Comparison of ENCODE assay signal across 8 cellular contexts in genomic region chr5:81971694-81972495, GRCh38. TPM values are rescaled to one million over a fixed set of nuclear protein-coding genes. Genes with fewer than 3 reads are reported as not detected.
DNase-seq lines count a peak whose midpoint lies in the region; ATAC-seq and TF ChIP-seq lines count a peak whose summit lies in the region.

TSS of gene ATG10 (plus strand) at chr5:81972023. CDS start at chr5:81987571, 15,548 bp downstream.

- TF ChIP-seq RAD21 in SK-N-SH (IDR thresholded peaks at IDR 0.05; ENCODE audit: low read length): no peak

- peak; percentile 98 for ATAC-seq in HG02610 (IDR thresholded peaks at IDR 0.05; ENCODE audit: unreplicated experiment)

- no peaks in the 10 kb centered on the region for H3K9me3 ChIP-seq in SK-N-SH
- no peaks in the 10 kb centered on the region for H3K9me3 ChIP-seq in thymus (ENCODE audit: control insufficient read depth)

- TF ChIP-seq EP300 in SK-N-SH (IDR thresholded peaks at IDR 0.05; ENCODE audit: borderline replicate concordance in 1 of 2, low read depth in 1 of 2, low read length in 1 of 2): peak in 1 of 2 experiments; percentile 33; a peak in 1 of 4 replicates

- H2AFZ ChIP-seq in SK-N-SH (ENCODE audit: low read depth): peak within 1 kb of the TSS; percentile 89

- no peaks in the 10 kb centered on the region for H4K20me1 ChIP-seq in SK-N-SH (ENCODE audit: insufficient read depth)

- H3K4me3 ChIP-seq in SK-N-SH (ENCODE audit: low read depth in 2 of 2, low read length in 1 of 2) (peak within 1 kb of the TSS; percentile 80 to 84), thymus (ENCODE audit: low read length) (peak within 1 kb of the TSS; percentile 68)

- peaks cover 7% of the 10 kb centered on the region for H3F3A ChIP-seq in SK-N-SH (replicated peaks; ENCODE audit: insufficient read depth)

- H3K9ac ChIP-seq in SK-N-SH: peak within 1 kb of the TSS; percentile 94

- peak within 1 kb of the TSS; percentile 99 for H3K27ac Mint-ChIP-seq in activated naive CD8-positive, alpha-beta T cell
- H3K27ac Mint-ChIP-seq in glutamatergic neuron (ENCODE audit: unreplicated experiment): peak within 1 kb of the TSS; percentile 99
- H3K27ac Mint-ChIP-seq in osteocyte (ENCODE audit: unreplicated experiment): peak within 1 kb of the TSS; percentile 97

- H3K9me3 Mint-ChIP-seq in activated naive CD8-positive, alpha-beta T cell (ENCODE audit: low read depth): no peaks in the 10 kb centered on the region
- H3K9me3 Mint-ChIP-seq in glutamatergic neuron (ENCODE audit: unreplicated experiment) (peaks cover 6% of the 10 kb centered on the region), osteocyte (ENCODE audit: unreplicated experiment) (no peaks in the 10 kb centered on the region)

- CTCF ChIA-PET in GM10248 (lab: Yijun Ruan, JAX): no interaction called here
- CTCF ChIA-PET in SK-N-SH (lab: Yijun Ruan, JAX): interaction anchor here (1.0 to 2.5 kb wide), 3 partner anchors 115 to 434 kb away, joined by 3 to 14 read pairs (median 3); no protein-coding TSS in a partner anchor

- H3K27me3 Mint-ChIP-seq in activated naive CD8-positive, alpha-beta T cell: no peaks in the 10 kb centered on the region
- H3K27me3 Mint-ChIP-seq in glutamatergic neuron (ENCODE audit: unreplicated experiment) (no peaks in the 10 kb centered on the region), osteocyte (ENCODE audit: unreplicated experiment) (no peaks in the 10 kb centered on the region)

- H3K79me2 ChIP-seq in SK-N-SH (ENCODE audit: insufficient read depth): peaks cover 17% of the 10 kb centered on the region; the same call in 1 of the 2 replicates

- POLR2A ChIA-PET in GM10248 (lab: Yijun Ruan, JAX): no interaction called here
- POLR2A ChIA-PET in SK-N-SH (lab: Yijun Ruan, JAX): interaction anchor here (0.7 to 1.2 kb wide), 10 partner anchors 8 to 221 kb away, joined by 3 to 16 read pairs (median 4); partner anchors contain the start of gene SSBP2

- H3K27ac ChIP-seq in SK-N-SH (ENCODE audit: low read depth in 2 of 2, low read length in 1 of 2) (peak within 1 kb of the TSS; percentile 92 to 98), thymus (ENCODE audit: low read depth) (peak within 1 kb of the TSS; percentile 100)

- H3K36me3 Mint-ChIP-seq in activated naive CD8-positive, alpha-beta T cell: peaks cover 2% of the 10 kb centered on the region
- no peaks in the 10 kb centered on the region for H3K36me3 Mint-ChIP-seq in glutamatergic neuron (ENCODE audit: unreplicated experiment)
- H3K36me3 Mint-ChIP-seq in osteocyte (ENCODE audit: unreplicated experiment): no peaks in the 10 kb centered on the region

- 1% methylated on average over 25 of the region's 79 CpGs for WGBS in SK-N-SH (ENCODE audit: low lambda C conversion rate)
- WGBS in thymus: under 1% methylated on average over 79 of the region's 79 CpGs

- H3K9me2 ChIP-seq in SK-N-SH: no peaks in the 10 kb centered on the region

- peak within 1 kb of the TSS; percentile 96 for H3K4me3 Mint-ChIP-seq in activated naive CD8-positive, alpha-beta T cell
- H3K4me3 Mint-ChIP-seq in glutamatergic neuron (ENCODE audit: unreplicated experiment): peak within 1 kb of the TSS; percentile 91
- peak within 1 kb of the TSS; percentile 87 for H3K4me3 Mint-ChIP-seq in osteocyte (ENCODE audit: unreplicated experiment)

- H3K27me3 ChIP-seq in SK-N-SH (ENCODE audit: insufficient read depth) (no peaks in the 10 kb centered on the region), thymus (ENCODE audit: control insufficient read depth, insufficient read depth) (no peaks in the 10 kb centered on the region)

- peaks cover 29% of the 10 kb centered on the region for H3K4me1 Mint-ChIP-seq in activated naive CD8-positive, alpha-beta T cell (ENCODE audit: low read depth)
- H3K4me1 Mint-ChIP-seq in glutamatergic neuron (ENCODE audit: low read depth, unreplicated experiment) (peaks cover 7% of the 10 kb centered on the region), osteocyte (ENCODE audit: unreplicated experiment) (peaks cover 17% of the 10 kb centered on the region)

- DNase-seq in GM10248 (ENCODE audit: extremely low spot score): peak; percentile 96
- peak; percentile 88 for DNase-seq in NCI-H1092 (lab: John Stamatoyannopoulos, UW)
- DNase-seq in SK-N-SH: peak; percentile 99
- peak; percentile 98 for DNase-seq in glutamatergic neuron
- DNase-seq in osteocyte (ENCODE audit: extremely low spot score, unreplicated experiment): peak; percentile 98

- H3K36me3 ChIP-seq in SK-N-SH (replicated peaks in 1 of 2; ENCODE audit: control insufficient read depth in 1 of 2, insufficient read depth in 2 of 2, low read length in 1 of 2) (peaks cover 0 to 7% of the 10 kb centered on the region in 2 experiments), thymus (ENCODE audit: control insufficient read depth, insufficient read depth) (peaks cover 6% of the 10 kb centered on the region)

- TF ChIP-seq CTCF in GM10248 (IDR thresholded peaks at IDR 0.05; ENCODE audit: control extremely low read depth, extremely low read depth, low read depth, missing control alignments) (no peak), SK-N-SH (IDR thresholded peaks at IDR 0.05) (no peak), glutamatergic neuron (IDR thresholded peaks at IDR 0.05; ENCODE audit: partially characterized antibody, unreplicated experiment) (no peak), osteocyte (IDR thresholded peaks at IDR 0.05) (no peak)

- peaks cover 0 to 8% of the 10 kb centered on the region in 2 experiments; a peak in 3 of 4 replicates for H3K4me1 ChIP-seq in SK-N-SH (ENCODE audit: control insufficient read depth in 1 of 2, insufficient read depth in 2 of 2, low read depth in 1 of 2, low read length in 1 of 2)
- peaks cover 2% of the 10 kb centered on the region for H3K4me1 ChIP-seq in thymus (ENCODE audit: control insufficient read depth, insufficient read depth, low read length)

- peak within 1 kb of the TSS; percentile 82 for H3K4me2 ChIP-seq in SK-N-SH

TF ChIP-seq in SK-N-SH, 30 proteins besides CTCF, POLR2A, EP300 and RAD21 (continues in another document):
- TF ChIP-seq REST (IDR thresholded peaks at IDR 0.05; ENCODE audit: low read depth, low read length) (no peak), RXRA (IDR thresholded peaks at IDR 0.05; ENCODE audit: borderline replicate concordance, low read depth) (no peak), TAF1 (IDR thresholded peaks at IDR 0.05; ENCODE audit: borderline replicate concordance, low read depth, low read length) (peak; percentile 48), CHD2 (IDR thresholded peaks at IDR 0.05; ENCODE audit: low read length, partially characterized antibody) (peak; percentile 52), MEF2A (IDR thresholded peaks at IDR 0.05; ENCODE audit: borderline replicate concordance, low read depth) (no peak), MAX (IDR thresholded peaks at IDR 0.05; ENCODE audit: low read depth) (peak; percentile 37), NFIC (IDR thresholded peaks at IDR 0.05; ENCODE audit: borderline replicate concordance) (peak; percentile 16; the same call in 1 of the 2 replicates), FOXJ3 (CRISPR knock-in tag; IDR thresholded peaks at IDR 0.05) (no peak), POLR2AphosphoS5 (IDR thresholded peaks at IDR 0.05; ENCODE audit: low read depth, low read length) (peak; percentile 78), NRF1 (IDR thresholded peaks at IDR 0.05; ENCODE audit: low read depth, low read length) (peak; percentile 76), IRF3 (IDR thresholded peaks at IDR 0.05; ENCODE audit: low read depth, low read length) (no peak), RFX5 (IDR thresholded peaks at IDR 0.05; ENCODE audit: low read length) (no peak), SMC3 (IDR thresholded peaks at IDR 0.05; ENCODE audit: low read depth, low read length) (0 out of 2 replicates have a peak, but pooled peaks have one; percentile 3), TCF12 (IDR thresholded peaks at IDR 0.05) (no peak), GATA2 (CRISPR knock-in tag; IDR thresholded peaks at IDR 0.05) (no peak)

RNA-seq across cellular contexts. Expression of gene ATG10, which starts in this region (rescaled TPM):
- 3.2 and 3.4 TPM in 2 replicates for polyA plus RNA-seq in SK-N-SH (2012; rRNA removed)
- polyA plus RNA-seq in SK-N-SH (2012; cell fraction: cytosol; rRNA removed): 6.2 and 6.3 TPM in 2 replicates
- polyA plus RNA-seq in SK-N-SH (2012; cell fraction: nucleus; rRNA removed): 1.7 and 3.2 TPM in 2 replicates
- total RNA-seq in glutamatergic neuron (ENCODE audit: unreplicated experiment): 12.1 TPM
- total RNA-seq in osteocyte: 7.8 and 8.3 TPM in 2 replicates
- 10.4 TPM for polyA plus RNA-seq in thymus

Comparison
In these comparisons a context has a peak if more than half of its experiments do, and no peak if none do; other contexts are left out.
1. Peak in every context shown above with its lines: DNase-seq, ATAC-seq, H3K4me3 ChIP-seq and H3K27ac ChIP-seq.